ENCODE assay signal across 1 cellular context in genomic region chr1:158008630-158009029, GRCh38.
TF ChIP-seq lines count a peak whose summit lies in the region.

No MANE protein-coding gene starts in this region.

TF ChIP-seq in GM23338, 12 proteins besides CTCF, POLR2A, EP300 and RAD21 (continued from another document):
- TF ChIP-seq REST (IDR thresholded peaks at IDR 0.05; ENCODE audit: unreplicated experiment) (no peak), ZNF331 (CRISPR knock-in tag; IDR thresholded peaks at IDR 0.05; ENCODE audit: low read depth) (no peak), POLR2AphosphoS5 (IDR thresholded peaks at IDR 0.05; ENCODE audit: low read depth) (no peak), ETS1 (IDR thresholded peaks at IDR 0.05) (no peak), ZNF462 (CRISPR knock-in tag; IDR thresholded peaks at IDR 0.05) (no peak), ZNF114 (CRISPR knock-in tag; IDR thresholded peaks at IDR 0.05) (no peak), EZH2phosphoT487 (IDR thresholded peaks at IDR 0.05; ENCODE audit: unreplicated experiment) (no peak), NANOG (IDR thresholded peaks at IDR 0.05; ENCODE audit: borderline replicate concordance) (no peak), JUNB (IDR thresholded peaks at IDR 0.05; ENCODE audit: unreplicated experiment) (no peak), STAT1 (IDR thresholded peaks at IDR 0.05; ENCODE audit: unreplicated experiment) (no peak)
